ENCODE assay signal across 8 cellular contexts in genomic region chrX:107742754-107743191, GRCh38. TPM values are rescaled to one million over a fixed set of nuclear protein-coding genes. Genes with fewer than 3 reads are reported as not detected.
DNase-seq lines count a peak whose midpoint lies in the region; ATAC-seq and TF ChIP-seq lines count a peak whose summit lies in the region.

No MANE protein-coding gene starts in this region.

- no peaks in the 10 kb centered on the region for H3K27me3 Mint-ChIP-seq in osteocyte (ENCODE audit: unreplicated experiment)

- WGBS in esophagus, 2 donors: 38 to 51% methylated on average over 22 to 23 of the region's 23 CpGs

- H3K9me3 Mint-ChIP-seq in osteocyte (ENCODE audit: unreplicated experiment): no peaks in the 10 kb centered on the region

- ATAC-seq in RWPE2 (ENCODE audit: low read depth) (no peak), HG02970 (IDR thresholded peaks at IDR 0.05; ENCODE audit: low FRiP score, unreplicated experiment) (no peak), GM18907 (IDR thresholded peaks at IDR 0.05; ENCODE audit: unreplicated experiment) (no peak), GM18867 (IDR thresholded peaks at IDR 0.05; ENCODE audit: unreplicated experiment) (no peak)

- no peaks in the 10 kb centered on the region for H3K9me3 ChIP-seq in RWPE2 (ENCODE audit: severe bottlenecking)
- no peaks in the 10 kb centered on the region for H3K9me3 ChIP-seq in esophagus (ENCODE audit: control insufficient read depth in 2 of 2, insufficient read depth in 1 of 2, low read depth in 1 of 2, low read length in 1 of 2)

- H3K27me3 ChIP-seq in RWPE2 (ENCODE audit: insufficient read depth, poor library complexity, severe bottlenecking): no peaks in the 10 kb centered on the region
- H3K27me3 ChIP-seq in esophagus (ENCODE audit: control insufficient read depth in 1 of 2, insufficient read depth in 2 of 2, low read length in 2 of 2): no peaks in the 10 kb centered on the region

- H3K36me3 ChIP-seq in RWPE2 (ENCODE audit: low read depth) (no peaks in the 10 kb centered on the region), esophagus (ENCODE audit: control insufficient read depth in 2 of 2, insufficient read depth in 2 of 2, low read length in 1 of 2) (no peaks in the 10 kb centered on the region)

- no peak for TF ChIP-seq CTCF in C4-2B (conservative IDR thresholded peaks at IDR 0.05)
- TF ChIP-seq CTCF in RWPE2 (IDR thresholded peaks at IDR 0.05; ENCODE audit: poor library complexity, severe bottlenecking): no peak
- no peak for TF ChIP-seq CTCF in osteocyte (IDR thresholded peaks at IDR 0.05)

- H3K4me1 Mint-ChIP-seq in osteocyte (ENCODE audit: unreplicated experiment): peaks cover 49% of the 10 kb centered on the region

- DNase-seq in RWPE2 (ENCODE audit: low spot score) (no peak), osteocyte (ENCODE audit: extremely low spot score, unreplicated experiment) (no peak), SW480 (ENCODE audit: low spot score) (no peak)

- H3K27ac ChIP-seq in C4-2B (peak overlapping the region; percentile 77), RWPE2 (ENCODE audit: poor library complexity, severe bottlenecking) (peak overlapping the region; percentile 68), esophagus (ENCODE audit: low read depth in 2 of 2, low read length in 1 of 2) (peak overlapping the region; percentile 90 to 96)

- H3K36me3 Mint-ChIP-seq in osteocyte (ENCODE audit: unreplicated experiment): no peaks in the 10 kb centered on the region

- peaks cover 21% of the 10 kb centered on the region for H3K4me1 ChIP-seq in RWPE2 (ENCODE audit: insufficient read depth, poor library complexity, severe bottlenecking)
- H3K4me1 ChIP-seq in esophagus (ENCODE audit: control insufficient read depth in 2 of 2, insufficient read depth in 2 of 2, low read length in 1 of 2): peaks cover 4 to 40% of the 10 kb centered on the region in 2 donors

- H3K27ac Mint-ChIP-seq in osteocyte (ENCODE audit: unreplicated experiment): peak overlapping the region; percentile 97

- H3K4me3 Mint-ChIP-seq in osteocyte (ENCODE audit: unreplicated experiment): peak overlapping the region; percentile 29

- H3K4me3 ChIP-seq in RWPE2 (ENCODE audit: severe bottlenecking): no peak overlapping the region
- H3K4me3 ChIP-seq in esophagus (ENCODE audit: low read depth in 1 of 2, low read length in 2 of 2): no peak overlapping the region

RNA-seq across cellular contexts. Expression of gene TSC22D3, which starts 32.8 kb away (rescaled TPM):
- 10 to 100 TPM; 62.5 to 64.5 TPM for polyA plus RNA-seq in esophagus
- total RNA-seq in osteocyte: 187 and 212 TPM in 2 replicates

RNA-seq across cellular contexts. Expression of gene NCBP2L, which starts 34.8 kb away (rescaled TPM):
- under 1 TPM in 1 of 2 donors, not detected in 1; 0.02 TPM for polyA plus RNA-seq in esophagus
- not detected in 2 replicates for total RNA-seq in osteocyte
